In the genomic region with DNA sequence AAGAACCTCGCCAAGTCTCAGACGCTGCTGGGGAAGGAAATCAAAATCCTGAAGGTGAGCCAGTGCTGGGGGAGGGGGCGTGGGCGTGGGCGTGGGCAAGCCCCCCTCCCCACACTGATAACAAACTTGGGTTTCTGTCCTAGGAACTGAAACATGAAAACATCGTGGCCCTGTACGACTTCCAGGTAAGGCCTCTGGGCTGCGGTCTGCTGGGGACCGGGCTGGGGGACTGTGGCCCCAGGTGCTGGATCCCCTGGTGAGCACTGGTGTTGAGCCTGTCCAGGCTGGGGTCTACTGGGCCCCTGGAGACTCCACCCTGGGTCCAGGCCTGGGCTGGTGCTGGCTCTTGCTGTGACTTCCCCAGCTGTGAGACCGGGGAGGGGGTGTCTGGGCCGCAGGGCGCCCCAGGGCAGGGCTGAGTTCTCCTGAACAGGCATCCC, we compare ENCODE assay signal across 8 cellular contexts. TPM values are rescaled to one million over a fixed set of nuclear protein-coding genes. Genes with fewer than 3 reads are reported as not detected.
DNase-seq lines count a peak whose midpoint lies in the region; TF ChIP-seq lines count a peak whose summit lies in the region.

No MANE protein-coding gene starts in this region.

- H3K9ac ChIP-seq in mucosa of rectum (ENCODE audit: low read depth in 1 of 2, low read length in 2 of 2): peak overlapping the region; percentile 79 to 93

- peak overlapping the region; percentile 66 to 83 (median 81) for H3K4me3 ChIP-seq in breast epithelium
- peak overlapping the region; percentile 74 to 88 for H3K4me3 ChIP-seq in mucosa of rectum (ENCODE audit: low read length in 2 of 2)

- DNase-seq in activated T-cell treated with anti-CD3 and anti-CD28 coated beads for 48 hours (ENCODE audit: low read depth) (peak; percentile 6), breast epithelium (ENCODE audit: low spot score in 2 of 2) (no peak), GM19238 (ENCODE audit: insufficient read length, low spot score) (no peak), HuH-7.5 (ENCODE audit: low spot score) (no peak)
- no peak for DNase-seq in activated T-cell treated with anti-CD3 and anti-CD28 coated beads, Interleukin-2, amount 50 U/mL, for 1 hour
- no peak for DNase-seq in stimulated activated naive CD4-positive, alpha-beta T cell treated with Interleukin-2 at 50 U/mL for 16 hours (lab: John Stamatoyannopoulos, UW)

- TF ChIP-seq POLR2A in breast epithelium (IDR thresholded peaks at IDR 0.05): no peak

- H3K9me3 ChIP-seq in breast epithelium: no peaks in the 10 kb centered on the region
- no peaks in the 10 kb centered on the region for H3K9me3 ChIP-seq in mucosa of rectum (ENCODE audit: control insufficient read depth in 2 of 2, low read length in 2 of 2)

- H3K36me3 ChIP-seq in breast epithelium: no peaks in the 10 kb centered on the region
- peaks cover 0 to 8% of the 10 kb centered on the region in 2 donors for H3K36me3 ChIP-seq in mucosa of rectum (ENCODE audit: control insufficient read depth in 2 of 2, insufficient read depth in 2 of 2, low read length in 2 of 2)

- intact Hi-C loops in breast epithelium (cut with DNase I; ENCODE audit: low total_unique reads): no loop called here

- H3K4me1 ChIP-seq in breast epithelium: peaks cover 4 to 7% of the 10 kb centered on the region in 2 donors
- peaks cover 18 to 19% of the 10 kb centered on the region in 2 donors for H3K4me1 ChIP-seq in mucosa of rectum (ENCODE audit: control insufficient read depth in 2 of 2, insufficient read depth in 2 of 2, low read length in 2 of 2)

- H3K27me3 ChIP-seq in breast epithelium (no peaks in the 10 kb centered on the region), mucosa of rectum (ENCODE audit: control insufficient read depth in 2 of 2, insufficient read depth in 2 of 2, low read length in 2 of 2) (no peaks in the 10 kb centered on the region)

- H3K27ac ChIP-seq in breast epithelium: peak overlapping the region; percentile 95 to 99
- H3K27ac ChIP-seq in mucosa of rectum (ENCODE audit: low read depth in 2 of 2, low read length in 2 of 2): peak overlapping the region; percentile 95 to 98

- TF ChIP-seq CTCF in breast epithelium (IDR thresholded peaks at IDR 0.05): no peak

- TF ChIP-seq EP300 in Ishikawa (IDR thresholded peaks at IDR 0.05; ENCODE audit: borderline replicate concordance): no peak

- TF ChIP-seq RAD21 in Ishikawa (IDR thresholded peaks at IDR 0.05; ENCODE audit: low read depth): no peak

TF ChIP-seq in Ishikawa, 13 proteins besides CTCF, POLR2A, EP300 and RAD21:
- TF ChIP-seq TAF1 (IDR thresholded peaks at IDR 0.05; ENCODE audit: low read depth) (no peak), ZBTB7A (IDR thresholded peaks at IDR 0.05; ENCODE audit: low read depth) (peak; percentile 95)

RNA-seq across cellular contexts. Expression of a gene that starts 1.2 kb away (rescaled TPM):
- total RNA-seq in breast epithelium: 10 to 100 TPM; 14.8 to 18.6 (median 17.0) TPM

RNA-seq across cellular contexts. Expression of a gene that starts 33.4 kb away (rescaled TPM):
- 10 to 100 TPM in 2 of 3 donors, 1 to 10 TPM in 1; 8.8 to 31.5 (median 20.9) TPM for total RNA-seq in breast epithelium

RNA-seq across cellular contexts. Expression of a gene that starts 54.1 kb away (rescaled TPM):
- total RNA-seq in breast epithelium: 10 to 100 TPM; 20.3 to 27.2 (median 24.4) TPM
